23 cellular contexts compared by ENCODE assay signal in genomic region chr11:71341173-71341572, GRCh38.
"Had no signal": no experiment of that assay in that cellular context is flagged by ENCODE, and none has a peak within 500 bp of the region (broad histone marks: within the 10 kb centered on the region; RNA-seq: fewer than 3 reads in every experiment).

No MANE protein-coding gene starts in this region.

- H2AFZ ChIP-seq: hepatocyte had no signal

- H3K27me3 ChIP-seq: foreskin keratinocyte, hepatocyte had no signal

- H3K4me1 ChIP-seq: foreskin keratinocyte, heart left ventricle, left lung had no signal

- H3K9me3 ChIP-seq: esophagus muscularis mucosa, gastroesophageal sphincter, heart left ventricle, left lung, lower lobe of right lung, mucosa of descending colon had no signal

- H3K4me3 ChIP-seq: coronary artery, dorsolateral prefrontal cortex, esophagus muscularis mucosa, gastroesophageal sphincter, heart left ventricle, hepatocyte, left lung, lower lobe of right lung, mucosa of descending colon had no signal

- H3K27ac ChIP-seq: coronary artery, dorsolateral prefrontal cortex, esophagus muscularis mucosa, foreskin keratinocyte, gastroesophageal sphincter, heart left ventricle, hepatocyte, left lung, lower lobe of right lung had no signal

- FAIRE-seq: colon, endothelial cell of umbilical vein, frontal cortex, kidney had no signal

- H3K36me3 ChIP-seq: esophagus muscularis mucosa, gastroesophageal sphincter, heart left ventricle, left lung, lower lobe of right lung had no signal

- DNase-seq: dermis blood vessel endothelial cell; dorsolateral prefrontal cortex; effector CD4-positive, alpha-beta T cell; effector memory CD4-positive, alpha-beta T cell; foreskin keratinocyte; heart left ventricle; hypothalamus; immature natural killer cell; islet precursor cell; kidney; kidney glomerular epithelial cell; left lung; left ventricle myocardium superior; mesenchymal stem cell; mucosa of descending colon had no signal

- H3K4me2 ChIP-seq: hepatocyte had no signal

- ATAC-seq: foreskin keratinocyte, gastroesophageal sphincter, heart left ventricle, left lung, left ventricle myocardium superior, lower lobe of right lung, mucosa of descending colon had no signal
